Comparison of ENCODE assay signal across 8 cellular contexts in the genomic region with DNA sequence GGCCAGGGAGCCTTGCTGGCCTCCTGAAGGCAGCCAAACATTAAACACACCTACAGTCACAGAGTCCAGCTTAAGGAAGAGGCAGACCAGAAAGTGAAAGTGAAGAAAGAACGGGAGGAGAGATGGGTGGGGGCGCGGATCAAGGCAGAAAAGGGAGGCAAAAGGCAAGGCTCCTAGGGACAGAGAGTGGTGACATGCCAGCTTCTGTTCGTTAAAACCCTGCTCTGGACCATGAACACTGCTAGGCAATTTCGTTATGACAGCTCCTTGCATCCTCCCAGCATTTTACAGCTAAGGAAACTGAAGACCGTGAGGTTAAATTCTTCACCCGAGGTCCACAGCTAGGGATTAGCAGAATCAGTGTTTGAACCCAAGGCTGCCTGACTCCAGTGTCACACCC. TPM values are rescaled to one million over a fixed set of nuclear protein-coding genes. Genes with fewer than 3 reads are reported as not detected.
DNase-seq lines count a peak whose midpoint lies in the region; ATAC-seq, FAIRE-seq and TF ChIP-seq lines count a peak whose summit lies in the region.
"Not testable (repeated sequence)": the region's sequence is repeated elsewhere in the genome, so short reads cannot be mapped to it uniquely, and the experiment has no call there.

No MANE protein-coding gene starts in this region.

- H3K79me2 ChIP-seq in Karpas-422 (ENCODE audit: low read length); keratinocyte (ENCODE audit: control insufficient read depth, insufficient read depth, low read length): not testable (repeated sequence)

- H3K27me3 Mint-ChIP-seq in CD4-positive, alpha-beta T cell; T-cell; activated T-helper 1 cell treated with anti-CD3 and anti-CD28 coated beads, Interleukin-12 subunit alpha, Interleukin-12 subunit beta, Interleukin-2, Interleukin-4 antibody, amounts not matched to agents 30 ng/mL and 10 ng/mL and 1 ng/mL, durations not matched to agents 14 hours and 24 hours and 36 hours (ENCODE audit: insufficient read depth); naive thymus-derived CD8-positive, alpha-beta T cell; stimulated activated naive B cell treated with anti-CD40 and anti-IgM and Interleukin-4, amounts not matched to agents 10 μg/mL and 1 μg/mL and 100 μg/mL, for 72 hours: not testable (repeated sequence)

- CTCF ChIA-PET in CD4-positive, alpha-beta T cell (lab: Charles Lee); T-cell (lab: Charles Lee): not testable (repeated sequence)

- H2AFZ ChIP-seq in Karpas-422 (ENCODE audit: low read length) (peak overlapping the region; percentile 71; the same call in 1 of the 2 replicates), keratinocyte (ENCODE audit: control insufficient read depth, low read length) (peak overlapping the region; percentile 8)

- not testable (repeated sequence) for H3K9me1 ChIP-seq in keratinocyte (ENCODE audit: control insufficient read depth, extremely low read depth, insufficient read depth, low read length)

- not testable (repeated sequence) for H4K20me1 ChIP-seq in Karpas-422 (ENCODE audit: insufficient read depth, low read depth, low read length); keratinocyte (ENCODE audit: control insufficient read depth, extremely low read depth, insufficient read depth, low read length)

- peak overlapping the region; percentile 84 for H3K4me3 Mint-ChIP-seq in CD4-positive, alpha-beta T cell
- peak overlapping the region; percentile 73 to 86 (median 79) for H3K4me3 Mint-ChIP-seq in T-cell
- peak overlapping the region; percentile 55 for H3K4me3 Mint-ChIP-seq in activated T-helper 1 cell treated with anti-CD3 and anti-CD28 coated beads, Interleukin-12 subunit alpha, Interleukin-12 subunit beta, Interleukin-2, Interleukin-4 antibody, amounts not matched to agents 30 ng/mL and 10 ng/mL and 1 ng/mL, durations not matched to agents 14 hours and 24 hours and 36 hours
- peak overlapping the region; percentile 76 to 92 (median 88) for H3K4me3 Mint-ChIP-seq in naive thymus-derived CD8-positive, alpha-beta T cell
- H3K4me3 Mint-ChIP-seq in stimulated activated naive B cell treated with anti-CD40 and anti-IgM and Interleukin-4, amounts not matched to agents 10 μg/mL and 1 μg/mL and 100 μg/mL, for 72 hours, result peak overlapping the region; percentile 60 to 80

- DNase-seq in CD4-positive, alpha-beta T cell; Karpas-422; T-cell; activated T-helper 1 cell treated with anti-CD3 and anti-CD28 coated beads, Interleukin-12 subunit alpha, Interleukin-12 subunit beta, Interleukin-2, Interleukin-4 antibody, amounts not matched to agents 30 ng/mL and 10 ng/mL and 1 ng/mL, durations not matched to agents 14 hours and 24 hours and 36 hours (ENCODE audit: low spot score); keratinocyte (ENCODE audit: low read depth, low spot score); stimulated activated naive B cell treated with anti-CD40 and anti-IgM and Interleukin-4, amounts not matched to agents 10 μg/mL and 1 μg/mL and 100 μg/mL, for 72 hours: not testable (repeated sequence)
- DNase-seq in naive thymus-derived CD8-positive, alpha-beta T cell, result peak in 3 of 10 donors; percentile 15 to 22 (median 18)

- H3K4me3 ChIP-seq in Karpas-422 (ENCODE audit: low read length) (peak overlapping the region; percentile 49; the same call in 1 of the 2 replicates), duodenal mucosa (ENCODE audit: low read depth in 1 of 2, low read length in 2 of 2) (peak overlapping the region; percentile 58 to 76)
- H3K4me3 ChIP-seq in keratinocyte (ENCODE audit: control insufficient read depth in 2 of 3, extremely low read depth in 1 of 3, insufficient read depth in 2 of 3, low read depth in 1 of 3, low read length in 3 of 3), result not testable (repeated sequence)

- not testable (repeated sequence) for H3K36me3 Mint-ChIP-seq in CD4-positive, alpha-beta T cell (ENCODE audit: low read depth); T-cell; activated T-helper 1 cell treated with anti-CD3 and anti-CD28 coated beads, Interleukin-12 subunit alpha, Interleukin-12 subunit beta, Interleukin-2, Interleukin-4 antibody, amounts not matched to agents 30 ng/mL and 10 ng/mL and 1 ng/mL, durations not matched to agents 14 hours and 24 hours and 36 hours (ENCODE audit: low read depth); naive thymus-derived CD8-positive, alpha-beta T cell; stimulated activated naive B cell treated with anti-CD40 and anti-IgM and Interleukin-4, amounts not matched to agents 10 μg/mL and 1 μg/mL and 100 μg/mL, for 72 hours

- not testable (repeated sequence) for H3K9me3 ChIP-seq in CD4-positive, alpha-beta T cell (ENCODE audit: control insufficient read depth, low read length); Karpas-422 (ENCODE audit: low read length); duodenal mucosa (ENCODE audit: control insufficient read depth in 1 of 2, low read length in 2 of 2); keratinocyte (ENCODE audit: control insufficient read depth, low read depth, low read length)

- peak overlapping the region; percentile 46 for H3K4me2 ChIP-seq in Karpas-422 (ENCODE audit: low read depth, low read length, poor library complexity, severe bottlenecking)
- H3K4me2 ChIP-seq in keratinocyte (ENCODE audit: control insufficient read depth, extremely low read depth, insufficient read depth, low read depth, low read length), result peak overlapping the region; percentile 22

- ATAC-seq in CD4-positive, alpha-beta T cell (ENCODE audit: poor library complexity), result peak; percentile 15
- peak in 2 of 4 experiments; percentile 15 to 19 for ATAC-seq in T-cell (replicated peaks in 1 of 4)
- not testable (repeated sequence) for ATAC-seq in naive thymus-derived CD8-positive, alpha-beta T cell
- ATAC-seq in stimulated activated naive B cell treated with anti-CD40 and anti-IgM and Interleukin-4, amounts not matched to agents 10 μg/mL and 1 μg/mL and 100 μg/mL, for 72 hours (replicated peaks), result peak; percentile 53 to 55

- not testable (repeated sequence) for H3K27ac ChIP-seq in CD4-positive, alpha-beta T cell (ENCODE audit: low read depth, low read length); Karpas-422 (ENCODE audit: low read length); duodenal mucosa (ENCODE audit: low read depth, low read length); keratinocyte (ENCODE audit: control insufficient read depth, insufficient read depth, low read length)

- not testable (repeated sequence) for H3K27me3 ChIP-seq in CD4-positive, alpha-beta T cell (ENCODE audit: control insufficient read depth, insufficient read depth, low read length); Karpas-422 (ENCODE audit: low read length); duodenal mucosa (ENCODE audit: control insufficient read depth in 1 of 2, insufficient read depth in 2 of 2, low read length in 2 of 2); keratinocyte (ENCODE audit: control insufficient read depth, extremely low read depth, insufficient read depth, low read length)

- dilution Hi-C loops in keratinocyte (cut with MboI; ENCODE audit: extremely low pct_ligation_motif_present, low sequenced_read_pairs), result not testable (repeated sequence)

- POLR2A ChIA-PET in CD4-positive, alpha-beta T cell (lab: Charles Lee), result interaction anchor here (1.4 to 1.9 kb wide), 2 partner anchors 52 to 207 kb away, joined by 4 to 6 read pairs; a partner anchor contains a TSS
- POLR2A ChIA-PET in T-cell (lab: Charles Lee), result interaction anchor here in 1 of 2 donors (0.8 kb wide), 1 partner anchor 694 kb away, joined by 5 read pairs; a partner anchor contains a TSS
- POLR2A ChIA-PET in naive thymus-derived CD8-positive, alpha-beta T cell (lab: Charles Lee), result interaction anchor here (0.7 to 1.3 kb wide), 3 partner anchors 17 to 166 kb away, joined by 3 to 6 read pairs (median 4); a partner anchor contains a TSS

- not testable (repeated sequence) for H3K36me3 ChIP-seq in Karpas-422 (ENCODE audit: insufficient read depth, low read length); duodenal mucosa (ENCODE audit: control insufficient read depth in 1 of 2, insufficient read depth in 2 of 2, low read length in 2 of 2); keratinocyte (ENCODE audit: control insufficient read depth in 2 of 2, extremely low read depth in 1 of 2, insufficient read depth in 2 of 2, low read length in 2 of 2)

- H3K9me3 Mint-ChIP-seq in CD4-positive, alpha-beta T cell; T-cell; activated T-helper 1 cell treated with anti-CD3 and anti-CD28 coated beads, Interleukin-12 subunit alpha, Interleukin-12 subunit beta, Interleukin-2, Interleukin-4 antibody, amounts not matched to agents 30 ng/mL and 10 ng/mL and 1 ng/mL, durations not matched to agents 14 hours and 24 hours and 36 hours; naive thymus-derived CD8-positive, alpha-beta T cell; stimulated activated naive B cell treated with anti-CD40 and anti-IgM and Interleukin-4, amounts not matched to agents 10 μg/mL and 1 μg/mL and 100 μg/mL, for 72 hours: not testable (repeated sequence)

- TF ChIP-seq CTCF in CD4-positive, alpha-beta T cell (IDR thresholded peaks at IDR 0.05); keratinocyte (optimal IDR thresholded peaks at IDR 0.05 in 1 of 3, IDR thresholded peaks at IDR 0.05 in 1 of 3, conservative IDR thresholded peaks at IDR 0.05 in 1 of 3; ENCODE audit: extremely low read depth in 1 of 3, insufficient read depth in 2 of 3, low read length in 3 of 3): not testable (repeated sequence)

- not testable (repeated sequence) for H3K9me2 ChIP-seq in Karpas-422 (replicated peaks; ENCODE audit: insufficient read depth, low read length)

- intact Hi-C loops in CD4-positive, alpha-beta T cell (cut with DNase I, micrococcal nuclease), result loop anchor here in 1 of 2 experiments (5.0 kb wide), 1 partner anchor 51 kb away; a partner anchor contains a TSS
- intact Hi-C loops in activated T-helper 1 cell treated with anti-CD3 and anti-CD28 coated beads, Interleukin-12 subunit alpha, Interleukin-12 subunit beta, Interleukin-2, Interleukin-4 antibody, amounts not matched to agents 30 ng/mL and 10 ng/mL and 1 ng/mL, durations not matched to agents 14 hours and 24 hours and 36 hours (cut with micrococcal nuclease), result loop anchor here (5.0 kb wide), 1 partner anchor 51 kb away; a partner anchor contains a TSS

- peak; percentile 75 for FAIRE-seq in keratinocyte (lab: Jason Lieb, UNC)

- not testable (repeated sequence) for H3K4me1 ChIP-seq in Karpas-422 (ENCODE audit: low read length)
- H3K4me1 ChIP-seq in duodenal mucosa (ENCODE audit: control insufficient read depth in 1 of 2, insufficient read depth in 2 of 2, low read length in 2 of 2), result peaks cover 19 to 25% of the 10 kb centered on the region in 2 donors
- H3K4me1 ChIP-seq in keratinocyte (ENCODE audit: control insufficient read depth, extremely low read depth, insufficient read depth, low read length), result peaks cover 20% of the 10 kb centered on the region

- peaks cover 56% of the 10 kb centered on the region for H3K4me1 Mint-ChIP-seq in CD4-positive, alpha-beta T cell (ENCODE audit: low read depth)
- peaks cover 53 to 58% (median 58%) of the 10 kb centered on the region in 3 donors for H3K4me1 Mint-ChIP-seq in T-cell
- H3K4me1 Mint-ChIP-seq in activated T-helper 1 cell treated with anti-CD3 and anti-CD28 coated beads, Interleukin-12 subunit alpha, Interleukin-12 subunit beta, Interleukin-2, Interleukin-4 antibody, amounts not matched to agents 30 ng/mL and 10 ng/mL and 1 ng/mL, durations not matched to agents 14 hours and 24 hours and 36 hours (ENCODE audit: low read depth), result peaks cover 50% of the 10 kb centered on the region
- peaks cover 22 to 62% (median 53%) of the 10 kb centered on the region in 4 donors for H3K4me1 Mint-ChIP-seq in naive thymus-derived CD8-positive, alpha-beta T cell
- peaks cover 18 to 28% of the 10 kb centered on the region in 2 donors for H3K4me1 Mint-ChIP-seq in stimulated activated naive B cell treated with anti-CD40 and anti-IgM and Interleukin-4, amounts not matched to agents 10 μg/mL and 1 μg/mL and 100 μg/mL, for 72 hours

- H3K27ac Mint-ChIP-seq in CD4-positive, alpha-beta T cell, result peak overlapping the region; percentile 87
- H3K27ac Mint-ChIP-seq in T-cell, result peak overlapping the region; percentile 82 to 86
- peak overlapping the region; percentile 23 for H3K27ac Mint-ChIP-seq in activated T-helper 1 cell treated with anti-CD3 and anti-CD28 coated beads, Interleukin-12 subunit alpha, Interleukin-12 subunit beta, Interleukin-2, Interleukin-4 antibody, amounts not matched to agents 30 ng/mL and 10 ng/mL and 1 ng/mL, durations not matched to agents 14 hours and 24 hours and 36 hours
- H3K27ac Mint-ChIP-seq in naive thymus-derived CD8-positive, alpha-beta T cell, result peak overlapping the region in 8 of 10 donors; percentile 43 to 94 (median 51)
- H3K27ac Mint-ChIP-seq in stimulated activated naive B cell treated with anti-CD40 and anti-IgM and Interleukin-4, amounts not matched to agents 10 μg/mL and 1 μg/mL and 100 μg/mL, for 72 hours, result peak overlapping the region; percentile 39

- H3K9ac ChIP-seq in Karpas-422 (ENCODE audit: low read length) (peak overlapping the region; percentile 47; the same call in 1 of the 2 replicates), duodenal mucosa (ENCODE audit: low read depth in 1 of 2, low read length in 2 of 2) (peak overlapping the region in 1 of 2 donors; percentile 47)
- H3K9ac ChIP-seq in keratinocyte (ENCODE audit: control insufficient read depth, extremely low read depth, insufficient read depth, low read length), result not testable (repeated sequence)

RNA-seq across cellular contexts. Expression of a gene that starts 51.7 kb away (rescaled TPM):
- total RNA-seq in CD4-positive, alpha-beta T cell, result 10 to 100 TPM; 28.0 to 29.7 TPM
- total RNA-seq in Karpas-422 (2014; rRNA removed; shearing (Covaris generic); ENCODE audit: low replicate concordance), result 6.1 and 8.0 TPM in 2 replicates
- total RNA-seq in T-cell, result 10 to 100 TPM; 27.4 to 36.6 (median 34.8) TPM
- total RNA-seq in activated T-helper 1 cell treated with anti-CD3 and anti-CD28 coated beads, Interleukin-12 subunit alpha, Interleukin-12 subunit beta, Interleukin-2, Interleukin-4 antibody, amounts not matched to agents 30 ng/mL and 10 ng/mL and 1 ng/mL, durations not matched to agents 14 hours and 24 hours and 36 hours, result 10.8 and 11.1 TPM in 2 replicates
- polyA plus RNA-seq in keratinocyte, result 50.2 to 136 TPM (median 128 TPM) in 3 replicates
- 23.7 TPM for polyA plus RNA-seq in keratinocyte (2011; ENCODE audit: low read depth)
- polyA plus RNA-seq in keratinocyte (2011; cell fraction: cytosol; rRNA removed), result 56.4 and 91.8 TPM in 2 replicates
- 92.4 and 110 TPM in 2 replicates for polyA plus RNA-seq in keratinocyte (2011; cell fraction: nucleus; rRNA removed)
- 15.5 and 140 TPM in 2 replicates for polyA plus RNA-seq in keratinocyte (2012; ENCODE audit: low replicate concordance)
- polyA minus RNA-seq in keratinocyte, result 87.3 to 270 TPM (median 122 TPM) in 3 replicates
- 76.4 TPM for polyA minus RNA-seq in keratinocyte (2011; cell fraction: cytosol; rRNA and poly(A)+ RNA removed)
- polyA minus RNA-seq in keratinocyte (2011; cell fraction: nucleus; rRNA and poly(A)+ RNA removed), result 75.9 and 171 TPM in 2 replicates
- 10 to 100 TPM; 38.9 to 40.1 TPM for total RNA-seq in naive thymus-derived CD8-positive, alpha-beta T cell
- 10 to 100 TPM in 1 of 3 donors, 1 to 10 TPM in 2; 6.1 to 11.0 (median 8.0) TPM for polyA plus RNA-seq in naive thymus-derived CD8-positive, alpha-beta T cell

Comparison
In these comparisons a context has a peak if more than half of its experiments do, and no peak if none do; other contexts are left out.
1. H3K27ac Mint-ChIP-seq: peak in every context shown above with its lines; median percentile 87 in CD4-positive, alpha-beta T cell; 84 in T-cell; 51 in naive thymus-derived CD8-positive, alpha-beta T cell; 39 in stimulated activated naive B cell treated with anti-CD40 and anti-IgM and Interleukin-4, amounts not matched to agents 10 μg/mL and 1 μg/mL and 100 μg/mL, for 72 hours; 23 in activated T-helper 1 cell treated with anti-CD3 and anti-CD28 coated beads, Interleukin-12 subunit alpha, Interleukin-12 subunit beta, Interleukin-2, Interleukin-4 antibody, amounts not matched to agents 30 ng/mL and 10 ng/mL and 1 ng/mL, durations not matched to agents 14 hours and 24 hours and 36 hours.